In the genomic region with DNA sequence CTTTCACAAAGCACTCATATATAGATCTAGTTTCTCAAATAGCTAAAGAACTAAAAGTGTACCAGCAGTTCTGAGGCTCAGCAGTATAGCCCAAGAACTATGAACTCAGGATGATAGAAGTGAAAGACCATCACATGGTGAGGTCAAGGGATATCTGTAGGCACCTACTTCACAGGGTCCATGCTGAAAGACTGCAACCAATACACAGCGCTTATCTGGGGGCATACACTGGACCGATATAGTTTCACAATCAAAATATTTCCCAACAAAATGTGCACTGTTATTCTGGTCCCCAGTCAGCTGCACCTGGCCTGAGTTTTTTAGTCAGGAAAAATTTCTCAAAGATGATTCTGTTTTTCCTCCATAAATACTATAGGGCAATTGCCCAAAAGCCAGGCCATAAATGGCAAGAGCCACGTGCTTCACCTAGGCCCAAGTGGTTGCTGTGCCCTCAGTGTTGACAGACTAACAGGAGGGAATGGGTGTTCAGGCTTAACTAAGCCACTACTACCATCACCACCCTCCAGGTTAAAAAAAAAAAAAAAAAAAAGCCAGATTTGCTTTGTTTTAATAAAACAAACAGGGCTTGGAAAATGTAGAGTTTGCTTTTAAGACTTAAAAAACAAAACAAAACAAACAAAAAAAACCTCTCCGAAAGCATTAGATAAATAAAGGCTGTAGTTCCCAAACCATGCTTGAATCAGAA, we compare ENCODE assay signal across 2 cellular contexts.
TF ChIP-seq lines count a peak whose summit lies in the region.

No MANE protein-coding gene starts in this region.

TF ChIP-seq in GM23338, 12 proteins besides CTCF, POLR2A, EP300 and RAD21 (continues in another document):
- TF ChIP-seq, protein P1, sequence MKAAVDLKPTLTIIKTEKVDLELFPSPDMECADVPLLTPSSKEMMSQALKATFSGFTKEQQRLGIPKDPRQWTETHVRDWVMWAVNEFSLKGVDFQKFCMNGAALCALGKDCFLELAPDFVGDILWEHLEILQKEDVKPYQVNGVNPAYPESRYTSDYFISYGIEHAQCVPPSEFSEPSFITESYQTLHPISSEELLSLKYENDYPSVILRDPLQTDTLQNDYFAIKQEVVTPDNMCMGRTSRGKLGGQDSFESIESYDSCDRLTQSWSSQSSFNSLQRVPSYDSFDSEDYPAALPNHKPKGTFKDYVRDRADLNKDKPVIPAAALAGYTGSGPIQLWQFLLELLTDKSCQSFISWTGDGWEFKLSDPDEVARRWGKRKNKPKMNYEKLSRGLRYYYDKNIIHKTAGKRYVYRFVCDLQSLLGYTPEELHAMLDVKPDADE (IDR thresholded peaks at IDR 0.05): no peak
- TF ChIP-seq, protein P2, sequence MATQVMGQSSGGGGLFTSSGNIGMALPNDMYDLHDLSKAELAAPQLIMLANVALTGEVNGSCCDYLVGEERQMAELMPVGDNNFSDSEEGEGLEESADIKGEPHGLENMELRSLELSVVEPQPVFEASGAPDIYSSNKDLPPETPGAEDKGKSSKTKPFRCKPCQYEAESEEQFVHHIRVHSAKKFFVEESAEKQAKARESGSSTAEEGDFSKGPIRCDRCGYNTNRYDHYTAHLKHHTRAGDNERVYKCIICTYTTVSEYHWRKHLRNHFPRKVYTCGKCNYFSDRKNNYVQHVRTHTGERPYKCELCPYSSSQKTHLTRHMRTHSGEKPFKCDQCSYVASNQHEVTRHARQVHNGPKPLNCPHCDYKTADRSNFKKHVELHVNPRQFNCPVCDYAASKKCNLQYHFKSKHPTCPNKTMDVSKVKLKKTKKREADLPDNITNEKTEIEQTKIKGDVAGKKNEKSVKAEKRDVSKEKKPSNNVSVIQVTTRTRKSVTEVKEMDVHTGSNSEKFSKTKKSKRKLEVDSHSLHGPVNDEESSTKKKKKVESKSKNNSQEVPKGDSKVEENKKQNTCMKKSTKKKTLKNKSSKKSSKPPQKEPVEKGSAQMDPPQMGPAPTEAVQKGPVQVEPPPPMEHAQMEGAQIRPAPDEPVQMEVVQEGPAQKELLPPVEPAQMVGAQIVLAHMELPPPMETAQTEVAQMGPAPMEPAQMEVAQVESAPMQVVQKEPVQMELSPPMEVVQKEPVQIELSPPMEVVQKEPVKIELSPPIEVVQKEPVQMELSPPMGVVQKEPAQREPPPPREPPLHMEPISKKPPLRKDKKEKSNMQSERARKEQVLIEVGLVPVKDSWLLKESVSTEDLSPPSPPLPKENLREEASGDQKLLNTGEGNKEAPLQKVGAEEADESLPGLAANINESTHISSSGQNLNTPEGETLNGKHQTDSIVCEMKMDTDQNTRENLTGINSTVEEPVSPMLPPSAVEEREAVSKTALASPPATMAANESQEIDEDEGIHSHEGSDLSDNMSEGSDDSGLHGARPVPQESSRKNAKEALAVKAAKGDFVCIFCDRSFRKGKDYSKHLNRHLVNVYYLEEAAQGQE (IDR thresholded peaks at IDR 0.05; ENCODE audit: unreplicated experiment): no peak
- no peak for TF ChIP-seq ZNF114 (CRISPR knock-in tag; IDR thresholded peaks at IDR 0.05)
- no peak for TF ChIP-seq ZNF331 (CRISPR knock-in tag; IDR thresholded peaks at IDR 0.05; ENCODE audit: low read depth)
- no peak for TF ChIP-seq NANOG (IDR thresholded peaks at IDR 0.05; ENCODE audit: borderline replicate concordance)
- no peak for TF ChIP-seq JUNB (IDR thresholded peaks at IDR 0.05; ENCODE audit: unreplicated experiment)
- TF ChIP-seq STAT1 (IDR thresholded peaks at IDR 0.05; ENCODE audit: unreplicated experiment): no peak
- TF ChIP-seq ZNF462 (CRISPR knock-in tag; IDR thresholded peaks at IDR 0.05): no peak

TF ChIP-seq in HepG2, 621 proteins besides CTCF, POLR2A, EP300 and RAD21:
- TF ChIP-seq TP53 (CRISPR knock-in tag; conservative IDR thresholded peaks at IDR 0.05): no peak
- 0 out of 2 replicates have a peak, but pooled peaks have one; percentile 3 for TF ChIP-seq CEBPB (IDR thresholded peaks at IDR 0.05; ENCODE audit: borderline replicate concordance, low read depth, low read length)
- TF ChIP-seq SRF (IDR thresholded peaks at IDR 0.05; ENCODE audit: low read depth, low read length): peak; percentile 43; the same call in 1 of the 2 replicates
TF ChIP-seq in HepG2: peak in this region for 2.
